ENCODE assay signal across 10 cellular contexts in the genomic region with DNA sequence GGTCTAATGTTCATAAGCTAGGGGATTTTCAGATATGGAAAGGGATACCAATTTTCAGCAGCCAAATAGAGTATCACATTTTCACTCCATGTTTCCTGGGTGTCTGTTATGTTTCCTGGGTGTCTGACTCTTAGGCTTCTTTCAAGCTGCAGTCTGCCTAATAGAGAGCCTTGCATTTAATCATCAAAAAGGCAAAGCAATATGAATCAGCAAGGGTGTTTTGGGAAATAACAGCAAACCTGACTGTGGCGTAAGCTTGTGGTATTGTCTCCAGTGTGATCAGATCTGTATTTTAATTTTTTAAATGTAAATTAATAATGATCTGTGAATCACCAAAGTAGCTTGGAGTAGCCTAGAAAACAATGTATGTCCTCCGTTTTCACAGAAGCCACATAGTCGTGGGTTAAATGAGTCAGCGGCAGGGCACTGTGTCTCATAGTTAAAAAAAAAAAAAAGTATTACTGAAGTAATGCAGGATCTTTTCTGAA. TPM values are rescaled to one million over a fixed set of nuclear protein-coding genes. Genes with fewer than 3 reads are reported as not detected.
A peak's percentile ranks its signal among the peaks of the same experiment; 100 is the strongest.
DNase-seq lines count a peak whose midpoint lies in the region; TF ChIP-seq lines count a peak whose summit lies in the region.
"Had no signal": no experiment of that assay in that cellular context is flagged by ENCODE, and none has a peak within 500 bp of the region (broad histone marks: within the 10 kb centered on the region; RNA-seq: fewer than 3 reads in every experiment).

No MANE protein-coding gene starts in this region.

- no peak overlapping the region for H3K27ac ChIP-seq in breast epithelium
- H3K27ac ChIP-seq: WERI-Rb-1 had no signal

- DNase-seq in MCF 10A (ENCODE audit: unreplicated experiment) = peak; percentile 22
- DNase-seq in breast epithelium (ENCODE audit: low spot score in 2 of 2) = no peak
- peak; percentile 64 for DNase-seq in activated naive CD4-positive, alpha-beta T cell treated with anti-CD3 and anti-CD28 coated beads for 36 hours
- DNase-seq in glomerular endothelial cell (ENCODE audit: extremely low read depth, low read depth, low spot score) = peak; percentile 16
- peak; percentile 50 for DNase-seq in stromal cell of bone marrow (ENCODE audit: low read depth)
- no peak for DNase-seq in NCI-H82 (lab: John Stamatoyannopoulos, UW)
- no peak for DNase-seq in NCI-H2081 treated with DMSO at 0.1 percent for 48 hours (lab: John Stamatoyannopoulos, UW)
- no peak for DNase-seq in HAP-1 (ENCODE audit: low spot score in 2 of 2)
- DNase-seq: AML-193, WERI-Rb-1 had no signal

- intact Hi-C loops in MCF 10A (cut with micrococcal nuclease) = loop anchor here (5.0 kb wide), 1 partner anchor 42 kb away; no protein-coding TSS in a partner anchor
- intact Hi-C loops in breast epithelium (cut with DNase I; ENCODE audit: low total_unique reads) = no loop called here
- intact Hi-C loops in activated naive CD4-positive, alpha-beta T cell treated with anti-CD3 and anti-CD28 coated beads for 36 hours (cut with micrococcal nuclease) = loop anchor here (1.0 to 5.0 kb wide), 2 partner anchors 10 to 427 kb away; no protein-coding TSS in a partner anchor

- in situ Hi-C loops in HAP-1 (cut with MboI; ENCODE audit: low sequenced_read_pairs) = loop anchor here (10.0 kb wide), 1 partner anchor 429 kb away; no protein-coding TSS in a partner anchor

- H3K36me3 Mint-ChIP-seq in MCF 10A (ENCODE audit: insufficient read depth, unreplicated experiment) = peaks cover 63% of the 10 kb centered on the region
- peaks cover 30% of the 10 kb centered on the region for H3K36me3 Mint-ChIP-seq in activated naive CD4-positive, alpha-beta T cell treated with anti-CD3 and anti-CD28 coated beads for 36 hours (ENCODE audit: low read depth)

- no peaks in the 10 kb centered on the region for H3K9me3 Mint-ChIP-seq in MCF 10A (ENCODE audit: unreplicated experiment)
- no peaks in the 10 kb centered on the region for H3K9me3 Mint-ChIP-seq in activated naive CD4-positive, alpha-beta T cell treated with anti-CD3 and anti-CD28 coated beads for 36 hours

- POLR2A ChIA-PET in MCF 10A (lab: Yijun Ruan, JAX) = interaction anchor here (0.6 to 9.7 kb wide), 11 partner anchors 9 to 389 kb away, joined by 3 to 99 read pairs (median 4); a partner anchor contains a TSS

- no peak for TF ChIP-seq CTCF in MCF 10A (IDR thresholded peaks at IDR 0.05; ENCODE audit: unreplicated experiment)
- TF ChIP-seq CTCF in breast epithelium (IDR thresholded peaks at IDR 0.05) = no peak

- H3K4me3 ChIP-seq in breast epithelium = no peak overlapping the region
- no peak overlapping the region for H3K4me3 ChIP-seq in HAP-1

- no peaks in the 10 kb centered on the region for H3K27me3 Mint-ChIP-seq in MCF 10A (ENCODE audit: insufficient read depth, unreplicated experiment)
- H3K27me3 Mint-ChIP-seq in activated naive CD4-positive, alpha-beta T cell treated with anti-CD3 and anti-CD28 coated beads for 36 hours (ENCODE audit: low read depth) = no peaks in the 10 kb centered on the region

- H3K36me3 ChIP-seq in breast epithelium (no peaks in the 10 kb centered on the region), HAP-1 (replicated peaks) (no peaks in the 10 kb centered on the region)

- H3K27ac Mint-ChIP-seq in MCF 10A (ENCODE audit: low read depth, unreplicated experiment) = peak overlapping the region; percentile 9
- peak overlapping the region; percentile 86 for H3K27ac Mint-ChIP-seq in activated naive CD4-positive, alpha-beta T cell treated with anti-CD3 and anti-CD28 coated beads for 36 hours

- no peaks in the 10 kb centered on the region for H3K9me3 ChIP-seq in breast epithelium
- no peaks in the 10 kb centered on the region for H3K9me3 ChIP-seq in HAP-1

- no peak overlapping the region for H3K4me3 Mint-ChIP-seq in MCF 10A (ENCODE audit: unreplicated experiment)
- H3K4me3 Mint-ChIP-seq in activated naive CD4-positive, alpha-beta T cell treated with anti-CD3 and anti-CD28 coated beads for 36 hours = no peak overlapping the region

- BruUV-seq in MCF 10A (replicated peaks; lab: Mats Ljungman, UMichigan) = no TSS peak

- CTCF ChIA-PET in MCF 10A (lab: Yijun Ruan, JAX) = interaction anchor here (0.6 to 7.6 kb wide), 17 partner anchors 9 to 435 kb away, joined by 3 to 74 read pairs (median 3); no protein-coding TSS in a partner anchor
- CTCF ChIA-PET in activated naive CD4-positive, alpha-beta T cell treated with anti-CD3 and anti-CD28 coated beads for 36 hours (lab: Charles Lee) = interaction anchor here (0.6 to 1.3 kb wide), 5 partner anchors 9 to 875 kb away, joined by 3 to 4 read pairs (median 3); no protein-coding TSS in a partner anchor

- peaks cover 34% of the 10 kb centered on the region for H3K4me1 Mint-ChIP-seq in MCF 10A (ENCODE audit: insufficient read depth, unreplicated experiment)
- H3K4me1 Mint-ChIP-seq in activated naive CD4-positive, alpha-beta T cell treated with anti-CD3 and anti-CD28 coated beads for 36 hours (ENCODE audit: low read depth) = peaks cover 41% of the 10 kb centered on the region

- H3K27me3 ChIP-seq in breast epithelium (no peaks in the 10 kb centered on the region), HAP-1 (ENCODE audit: low read depth) (no peaks in the 10 kb centered on the region)

- H3K4me1 ChIP-seq in breast epithelium (no peaks in the 10 kb centered on the region), HAP-1 (no peaks in the 10 kb centered on the region)

- TF ChIP-seq POLR2A in breast epithelium (IDR thresholded peaks at IDR 0.05) = no peak

RNA-seq across cellular contexts. Expression of a gene that starts 10.4 kb away (rescaled TPM):
- total RNA-seq in MCF 10A (2022) = 73.2 and 99.7 TPM in 2 replicates
- total RNA-seq in breast epithelium = 100 to 1,000 TPM in 1 of 3 donors, 10 to 100 TPM in 2; 70.2 to 119 (median 96.4) TPM
- total RNA-seq in activated naive CD4-positive, alpha-beta T cell treated with anti-CD3 and anti-CD28 coated beads for 36 hours = 10 to 100 TPM; 78.6 to 89.4 TPM
- 49.7 and 79.0 TPM in 2 replicates for total RNA-seq in glomerular endothelial cell

Comparison
In these comparisons a context has a peak if more than half of its experiments do, and no peak if none do; other contexts are left out.
1. DNase-seq: peak in MCF 10A (single experiment), activated naive CD4-positive, alpha-beta T cell treated with anti-CD3 and anti-CD28 coated beads for 36 hours (single experiment), glomerular endothelial cell (single experiment) and stromal cell of bone marrow (single experiment); none in breast epithelium (0 of 2), NCI-H82 (single experiment), NCI-H2081 treated with DMSO at 0.1 percent for 48 hours (single experiment) and HAP-1 (0 of 2).